Comparison of ENCODE assay signal across 19 cellular contexts in genomic region chr5:34604119-34604675, GRCh38. TPM values are rescaled to one million over a fixed set of nuclear protein-coding genes. Genes with fewer than 3 reads are reported as not detected.
A peak's percentile ranks its signal among the peaks of the same experiment; 100 is the strongest.
DNase-seq lines count a peak whose midpoint lies in the region; ATAC-seq and TF ChIP-seq lines count a peak whose summit lies in the region.
"Had no signal": no experiment of that assay in that cellular context is flagged by ENCODE, and none has a peak within 500 bp of the region (broad histone marks: within the 10 kb centered on the region; RNA-seq: fewer than 3 reads in every experiment).

No MANE protein-coding gene starts in this region.

- H3K4me3 ChIP-seq in IMR-90 (ENCODE audit: insufficient read depth, low read depth, low read length) (no peak overlapping the region), PC-3 (ENCODE audit: low read length) (no peak overlapping the region), epithelial cell of esophagus (ENCODE audit: low read length) (no peak overlapping the region), trophoblast cell (ENCODE audit: low read depth, low read length) (no peak overlapping the region)
- H3K4me3 ChIP-seq: GM23248, SJCRH30 had no signal

- H2BK12ac ChIP-seq in trophoblast cell (ENCODE audit: low read length), result no peak overlapping the region

- H2AFZ ChIP-seq in IMR-90 (replicated peaks; ENCODE audit: low read length, poor library complexity) (no peak overlapping the region), PC-3 (ENCODE audit: low read length) (peak overlapping the region; percentile 19; the same call in 1 of the 2 replicates), trophoblast cell (ENCODE audit: insufficient read depth, low read length, poor library complexity) (no peak overlapping the region)
- H2AFZ ChIP-seq: GM23248 had no signal

- peaks cover 4% of the 10 kb centered on the region for H3F3A ChIP-seq in PC-3 (ENCODE audit: low read length, unreplicated experiment)

- POLR2A ChIA-PET in IMR-90 (lab: Charles Lee; ENCODE audit: unreplicated experiment) (no interaction called here), PC-3 (lab: Charles Lee; ENCODE audit: unreplicated experiment) (no interaction called here)

- no peak overlapping the region for H3K4me3 Mint-ChIP-seq in nephron progenitor cell
- H3K4me3 Mint-ChIP-seq: CD4-positive, CD25-positive, alpha-beta regulatory T cell had no signal

- H2BK15ac ChIP-seq in IMR-90 (ENCODE audit: low read depth, low read length), result peak overlapping the region; percentile 90

- no peaks in the 10 kb centered on the region for H3K79me2 ChIP-seq in PC-3 (ENCODE audit: low read length)
- no peaks in the 10 kb centered on the region for H3K79me2 ChIP-seq in trophoblast cell (ENCODE audit: control insufficient read depth, insufficient read depth, low read length, poor library complexity)

- no peaks in the 10 kb centered on the region for H3K9me2 ChIP-seq in PC-3 (replicated peaks; ENCODE audit: low read length)

- H2BK20ac ChIP-seq in IMR-90 (ENCODE audit: low read depth, low read length), result peak overlapping the region; percentile 77; the same call in 1 of the 2 replicates

- no peak overlapping the region for H3K23ac ChIP-seq in IMR-90 (ENCODE audit: low read depth, low read length)
- no peak overlapping the region for H3K23ac ChIP-seq in trophoblast cell (ENCODE audit: low read length)

- H2AK9ac ChIP-seq in IMR-90 (replicated peaks; ENCODE audit: low read depth, low read length, poor library complexity), result no peak overlapping the region

- dilution Hi-C loops in IMR-90 (cut with HindIII; ENCODE audit: low sequenced_read_pairs, unreplicated experiment), result no loop called here

- TF ChIP-seq POLR2A in IMR-90 (IDR thresholded peaks at IDR 0.05; ENCODE audit: low read depth, low read length), result no peak

- H2AK5ac ChIP-seq in IMR-90 (ENCODE audit: low read depth, low read length) (peak overlapping the region; percentile 82), trophoblast cell (ENCODE audit: low read length) (no peak overlapping the region)

- H4K20me1 ChIP-seq in IMR-90 (ENCODE audit: insufficient read depth, low read length) (no peaks in the 10 kb centered on the region), PC-3 (ENCODE audit: low read length) (no peaks in the 10 kb centered on the region)

- H2BK5ac ChIP-seq in IMR-90 (ENCODE audit: low read depth, low read length, poor library complexity, severe bottlenecking) (no peak overlapping the region), trophoblast cell (ENCODE audit: low read depth, low read length, poor library complexity) (no peak overlapping the region)

- intact Hi-C loops in IMR-90 (cut with micrococcal nuclease), result no loop called here
- intact Hi-C loops in PC-3 (cut with micrococcal nuclease), result no loop called here
- intact Hi-C loops in posterior vena cava (cut with DNase I), result loop anchor here in 1 of 2 donors (5.0 kb wide), 1 partner anchor 77 kb away; no protein-coding TSS in a partner anchor

- no peak for TF ChIP-seq RAD21 in IMR-90 (IDR thresholded peaks at IDR 0.05; ENCODE audit: low read length)

- H3K4me2 ChIP-seq in IMR-90 (ENCODE audit: low read depth, low read length), result no peak overlapping the region
- H3K4me2 ChIP-seq in PC-3 (ENCODE audit: low read length), result no peak overlapping the region
- no peak overlapping the region for H3K4me2 ChIP-seq in trophoblast cell (ENCODE audit: low read length)

- in situ Hi-C loops in IMR-90 (cut with MboI; ENCODE audit: low sequenced_read_pairs), result no loop called here

- peak overlapping the region; percentile 52; the same call in 1 of the 2 replicates for H2BK120ac ChIP-seq in IMR-90 (ENCODE audit: low read depth, low read length)
- H2BK120ac ChIP-seq in trophoblast cell (ENCODE audit: insufficient read depth, low read length, poor library complexity), result no peak overlapping the region

- H3K9ac ChIP-seq in IMR-90 (ENCODE audit: low read depth, low read length), result no peak overlapping the region
- H3K9ac ChIP-seq in PC-3 (ENCODE audit: low read length), result no peak overlapping the region
- no peak overlapping the region for H3K9ac ChIP-seq in trophoblast cell (ENCODE audit: low read length)
- H3K9ac ChIP-seq: GM23248 had no signal

- peaks cover 3 to 14% of the 10 kb centered on the region in 2 experiments; a peak in 3 of 4 replicates for H3K79me1 ChIP-seq in IMR-90 (ENCODE audit: low read depth in 1 of 2, low read length in 2 of 2)
- H3K79me1 ChIP-seq in trophoblast cell (ENCODE audit: low read length), result no peaks in the 10 kb centered on the region

- H3K18ac ChIP-seq in IMR-90 (ENCODE audit: low read depth, low read length), result peak overlapping the region; percentile 1; the same call in 1 of the 2 replicates
- H3K18ac ChIP-seq in trophoblast cell (ENCODE audit: low read length), result no peak overlapping the region

- no peaks in the 10 kb centered on the region for H3K4me1 Mint-ChIP-seq in nephron progenitor cell

- BruUV-seq in IMR-90 (replicated peaks; lab: Mats Ljungman, UMichigan), result no TSS peak
- no TSS peak for BruUV-seq in PC-3 (replicated peaks; lab: Mats Ljungman, UMichigan)

- H3K4ac ChIP-seq in IMR-90 (ENCODE audit: low read depth, low read length), result peak overlapping the region; percentile 22; the same call in 1 of the 2 replicates
- H3K4ac ChIP-seq in trophoblast cell (ENCODE audit: low read depth, low read length), result no peak overlapping the region

- no peak for TF ChIP-seq CTCF in IMR-90 (conservative IDR thresholded peaks at IDR 0.05; ENCODE audit: low read depth, low read length)
- no peak for TF ChIP-seq CTCF in PC-3 (conservative IDR thresholded peaks at IDR 0.05; ENCODE audit: low read depth, low read length)
- TF ChIP-seq CTCF in epithelial cell of esophagus (IDR thresholded peaks at IDR 0.05; ENCODE audit: insufficient read depth, low read depth, low read length, missing control alignments), result no peak
- no peak for TF ChIP-seq CTCF in nephron progenitor cell (IDR thresholded peaks at IDR 0.05)

- CTCF ChIA-PET in IMR-90 (lab: Yijun Ruan, JAX), result no interaction called here
- CTCF ChIA-PET in PC-3 (lab: Charles Lee), result no interaction called here

- H3K9me3 ChIP-seq in IMR-90 (ENCODE audit: control insufficient read depth, insufficient read depth, low read length), result no peaks in the 10 kb centered on the region
- no peaks in the 10 kb centered on the region for H3K9me3 ChIP-seq in PC-3 (ENCODE audit: low read length)
- no peaks in the 10 kb centered on the region for H3K9me3 ChIP-seq in trophoblast cell (ENCODE audit: insufficient read depth, low read depth, low read length)
- H3K9me3 ChIP-seq: Caco-2, SJCRH30 had no signal

- H4K91ac ChIP-seq in IMR-90 (ENCODE audit: insufficient read depth, low read depth, low read length) (no peak overlapping the region; the same call in 1 of the 2 replicates), trophoblast cell (ENCODE audit: low read depth, low read length) (no peak overlapping the region)

- H3K9me3 Mint-ChIP-seq in nephron progenitor cell, result no peaks in the 10 kb centered on the region
- H3K9me3 Mint-ChIP-seq: CD4-positive, CD25-positive, alpha-beta regulatory T cell had no signal

- no CpG with 5 or more reads among the region's 1 CpG for WGBS in IMR-90 (ENCODE audit: extremely low coverage in 2 of 2, insufficient read length in 1 of 2), 2 experiments
- no CpG with 5 or more reads among the region's 1 CpG for WGBS in trophoblast cell (ENCODE audit: extremely low coverage, insufficient coverage, insufficient read length)

- H3K9me1 ChIP-seq in IMR-90 (ENCODE audit: insufficient read depth, low read length), result peaks cover 7% of the 10 kb centered on the region; the same call in 1 of the 2 replicates

- DNase-seq in IMR-90 (no peak), PC-3 (no peak), epithelial cell of esophagus (ENCODE audit: low read depth) (peak; percentile 59), trophoblast cell (peak; percentile 51 to 64), nephron progenitor cell (no peak), posterior vena cava (ENCODE audit: low spot score) (no peak)
- DNase-seq: ACHN; AML-193; Caco-2; CD4-positive, CD25-positive, alpha-beta regulatory T cell; GM23248; MM.1S; NCI-H1092; NCI-H1436 treated with DMSO at 0.1 percent for 48 hours; NCI-H2029 treated with DMSO at 0.1 percent for 48 hours; NCI-H446 treated with DMSO at 0.1 percent for 48 hours; SJCRH30 had no signal

- no peaks in the 10 kb centered on the region for H3K36me3 ChIP-seq in IMR-90 (ENCODE audit: control insufficient read depth, insufficient read depth, low read length)
- H3K36me3 ChIP-seq in PC-3 (ENCODE audit: low read depth, low read length), result no peaks in the 10 kb centered on the region
- H3K36me3 ChIP-seq in trophoblast cell (ENCODE audit: control insufficient read depth in 1 of 2, insufficient read depth in 2 of 2, low read length in 2 of 2), result no peaks in the 10 kb centered on the region
- H3K36me3 ChIP-seq: SJCRH30 had no signal

- H4K8ac ChIP-seq in IMR-90 (ENCODE audit: low read depth in 2 of 2, low read length in 2 of 2) (no peak overlapping the region), trophoblast cell (ENCODE audit: low read depth, low read length) (no peak overlapping the region)

- H3K27ac ChIP-seq in IMR-90 (ENCODE audit: insufficient read depth, low read length) (no peak overlapping the region), PC-3 (ENCODE audit: low read length) (no peak overlapping the region), trophoblast cell (ENCODE audit: low read depth, low read length) (no peak overlapping the region)
- H3K27ac ChIP-seq: GM23248, SJCRH30 had no signal

- H4K5ac ChIP-seq in IMR-90 (ENCODE audit: low read depth, low read length), result no peak overlapping the region

- no peaks in the 10 kb centered on the region for H3K27me3 ChIP-seq in IMR-90 (ENCODE audit: control insufficient read depth, insufficient read depth, low read length)
- no peaks in the 10 kb centered on the region for H3K27me3 ChIP-seq in PC-3 (ENCODE audit: low read length)
- no peaks in the 10 kb centered on the region for H3K27me3 ChIP-seq in trophoblast cell (ENCODE audit: insufficient read depth, low read length)
- H3K27me3 ChIP-seq: SJCRH30 had no signal

- ATAC-seq in IMR-90 (ENCODE audit: low read depth) (no peak), PC-3 (no peak), GM21515 (IDR thresholded peaks at IDR 0.05; ENCODE audit: unreplicated experiment) (no peak)
- ATAC-seq: HCT116 had no signal

- H3K14ac ChIP-seq in IMR-90 (replicated peaks; ENCODE audit: low read depth, low read length) (0 out of 2 replicates have a peak overlapping the region, but pooled peaks have one; percentile 24), trophoblast cell (ENCODE audit: low read length) (no peak overlapping the region)

- H3K36me3 Mint-ChIP-seq in nephron progenitor cell (ENCODE audit: low read depth), result no peaks in the 10 kb centered on the region
- H3K36me3 Mint-ChIP-seq: CD4-positive, CD25-positive, alpha-beta regulatory T cell had no signal

- no peak overlapping the region for H3K27ac Mint-ChIP-seq in nephron progenitor cell

- H4K12ac ChIP-seq in trophoblast cell (ENCODE audit: low read depth, low read length), result no peak overlapping the region

- no peak overlapping the region for H3K56ac ChIP-seq in IMR-90 (ENCODE audit: extremely low read depth, insufficient read depth, low read length)

- H3K27me3 Mint-ChIP-seq in nephron progenitor cell (ENCODE audit: low read depth, poor library complexity), result peaks cover 3% of the 10 kb centered on the region

- peaks cover 6% of the 10 kb centered on the region for H3K4me1 ChIP-seq in IMR-90 (ENCODE audit: control insufficient read depth, insufficient read depth, low read length)
- peaks cover 29% of the 10 kb centered on the region for H3K4me1 ChIP-seq in PC-3 (ENCODE audit: insufficient read depth, low read length)
- no peaks in the 10 kb centered on the region for H3K4me1 ChIP-seq in trophoblast cell (ENCODE audit: control insufficient read depth in 1 of 2, insufficient read depth in 2 of 2, low read length in 2 of 2)
- H3K4me1 ChIP-seq: Caco-2 had no signal

RNA-seq across cellular contexts. Expression of gene RAI14, which starts 51.9 kb away (rescaled TPM):
- total RNA-seq in IMR-90 (2012; rRNA removed), result 267 and 361 TPM in 2 replicates
- 191 and 221 TPM in 2 replicates for polyA plus RNA-seq in IMR-90 (2012; rRNA removed)
- polyA plus RNA-seq in IMR-90 (2012; cell fraction: cytosol; rRNA removed), result 68.3 and 80.0 TPM in 2 replicates
- polyA plus RNA-seq in IMR-90 (2012; cell fraction: nucleus; rRNA removed; ENCODE audit: low replicate concordance), result 60.2 and 146 TPM in 2 replicates
- 54.4 and 73.5 TPM in 2 replicates for total RNA-seq in PC-3 (2014; rRNA removed)
- polyA plus RNA-seq in trophoblast cell (2013), result 251 and 256 TPM in 2 replicates
- total RNA-seq in posterior vena cava, result 100 to 1,000 TPM in 1 of 2 donors, 10 to 100 TPM in 1; 76.1 to 160 TPM
- polyA plus RNA-seq: CD4-positive, CD25-positive, alpha-beta regulatory T cell had no signal

Comparison
In these comparisons a context has a peak if more than half of its experiments do, and no peak if none do; other contexts are left out.
1. DNase-seq: peak in epithelial cell of esophagus (single experiment) and trophoblast cell (2 of 2); none in IMR-90 (single experiment), PC-3 (single experiment), nephron progenitor cell (single experiment) and posterior vena cava (single experiment).